In the genomic region with DNA sequence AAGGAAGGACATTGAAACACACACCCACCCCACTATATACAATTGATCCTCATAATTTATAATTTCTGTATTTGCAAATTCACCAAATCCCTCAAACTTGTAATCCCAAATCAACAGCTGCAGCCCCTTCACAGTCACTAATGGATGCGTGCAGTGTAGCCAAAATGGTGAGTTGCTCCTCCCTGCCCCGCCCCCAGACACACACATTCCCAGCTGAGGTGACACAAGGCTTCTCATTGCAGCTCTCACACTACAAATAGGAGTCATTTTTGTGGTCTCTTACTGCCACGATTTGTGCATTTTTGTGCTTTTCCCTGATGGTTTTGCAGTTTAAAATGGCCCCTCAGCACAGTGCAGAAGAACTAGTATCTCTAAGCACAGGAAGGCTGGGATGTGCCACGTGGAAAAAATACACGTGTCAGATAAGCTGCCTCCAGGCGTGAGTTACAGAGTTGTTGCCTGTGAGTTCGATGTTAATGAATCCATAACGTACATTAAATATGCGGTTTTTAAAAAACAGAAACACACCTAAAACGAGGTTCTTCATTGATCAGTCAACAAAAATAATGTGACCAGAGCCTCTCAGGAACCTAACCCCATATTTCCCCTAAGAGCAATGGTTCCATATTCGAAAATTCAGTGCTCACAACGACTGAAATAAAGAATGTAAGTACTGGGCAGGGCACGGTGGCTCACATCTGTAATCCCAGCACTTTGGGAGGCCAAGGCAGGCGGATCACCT, we compare ENCODE assay signal across 1 cellular context.
A peak's percentile ranks its signal among the peaks of the same experiment; 100 is the strongest.
TF ChIP-seq lines count a peak whose summit lies in the region.

No MANE protein-coding gene starts in this region.

TF ChIP-seq in K562, 482 proteins besides CTCF, POLR2A, EP300 and RAD21:
- no peak for TF ChIP-seq ZNF766 (CRISPR knock-in tag; conservative IDR thresholded peaks at IDR 0.05)
- 0 out of 2 replicates have a peak, but pooled peaks have one; percentile 25 for TF ChIP-seq L3MBTL2 (IDR thresholded peaks at IDR 0.05)
- TF ChIP-seq, protein P1, sequence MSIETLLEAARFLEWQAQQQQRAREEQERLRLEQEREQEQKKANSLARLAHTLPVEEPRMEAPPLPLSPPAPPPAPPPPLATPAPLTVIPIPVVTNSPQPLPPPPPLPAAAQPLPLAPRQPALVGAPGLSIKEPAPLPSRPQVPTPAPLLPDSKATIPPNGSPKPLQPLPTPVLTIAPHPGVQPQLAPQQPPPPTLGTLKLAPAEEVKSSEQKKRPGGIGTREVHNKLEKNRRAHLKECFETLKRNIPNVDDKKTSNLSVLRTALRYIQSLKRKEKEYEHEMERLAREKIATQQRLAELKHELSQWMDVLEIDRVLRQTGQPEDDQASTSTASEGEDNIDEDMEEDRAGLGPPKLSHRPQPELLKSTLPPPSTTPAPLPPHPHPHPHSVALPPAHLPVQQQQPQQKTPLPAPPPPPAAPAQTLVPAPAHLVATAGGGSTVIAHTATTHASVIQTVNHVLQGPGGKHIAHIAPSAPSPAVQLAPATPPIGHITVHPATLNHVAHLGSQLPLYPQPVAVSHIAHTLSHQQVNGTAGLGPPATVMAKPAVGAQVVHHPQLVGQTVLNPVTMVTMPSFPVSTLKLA (conservative IDR thresholded peaks at IDR 0.05) = 0 out of 4 replicates have a peak, but pooled peaks of 1 of the 2 experiments have one; percentile 20
- TF ChIP-seq SETDB1 (IDR thresholded peaks at IDR 0.05; ENCODE audit: low read length) = no peak
TF ChIP-seq in K562: peak in this region for 2.
